ENCODE assay signal across 8 cellular contexts in the genomic region with DNA sequence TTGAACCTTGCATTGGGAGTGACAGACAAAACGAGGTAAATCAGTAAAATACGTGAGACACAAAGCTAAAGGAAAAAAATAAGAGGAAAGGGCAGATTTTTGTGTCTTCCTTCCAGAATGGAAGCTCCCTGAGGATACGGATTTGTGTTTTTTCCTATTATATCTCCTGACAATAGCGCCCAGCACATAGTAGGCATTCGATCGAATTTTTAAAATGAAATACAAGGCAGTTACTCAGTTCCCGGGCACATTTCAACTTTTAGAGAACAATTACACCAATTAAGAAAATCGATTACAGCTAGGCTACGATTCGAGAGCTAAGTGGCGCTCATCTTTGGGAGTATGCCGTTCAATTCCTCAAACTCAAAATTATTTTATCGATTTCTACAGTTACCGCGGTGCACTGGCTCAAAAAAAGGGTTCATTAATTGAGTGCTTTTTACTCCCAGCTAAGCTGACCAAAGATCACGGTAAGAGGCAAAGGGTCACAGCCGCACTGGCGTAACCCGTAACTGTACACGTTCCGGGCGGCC. TPM values are rescaled to one million over a fixed set of nuclear protein-coding genes. Genes with fewer than 3 reads are reported as not detected.
DNase-seq lines count a peak whose midpoint lies in the region; ATAC-seq, FAIRE-seq and TF ChIP-seq lines count a peak whose summit lies in the region.

No MANE protein-coding gene starts in this region.

- H3K27me3 ChIP-seq in Peyer's patch = no peaks in the 10 kb centered on the region
- H3K27me3 ChIP-seq in esophagus squamous epithelium = no peaks in the 10 kb centered on the region
- no peaks in the 10 kb centered on the region for H3K27me3 ChIP-seq in rectal smooth muscle tissue (ENCODE audit: control insufficient read depth, insufficient read depth, low read length)

- TF ChIP-seq CTCF in Peyer's patch (IDR thresholded peaks at IDR 0.05) = no peak
- TF ChIP-seq CTCF in esophagus squamous epithelium (IDR thresholded peaks at IDR 0.05) = no peak
- no peak for TF ChIP-seq CTCF in GM10248 (IDR thresholded peaks at IDR 0.05; ENCODE audit: control extremely low read depth, extremely low read depth, low read depth, missing control alignments)

- peaks cover 0 to 13% (median 0%) of the 10 kb centered on the region in 4 donors for H3K4me1 ChIP-seq in Peyer's patch
- peaks cover 8 to 40% (median 15%) of the 10 kb centered on the region in 3 donors for H3K4me1 ChIP-seq in esophagus squamous epithelium
- H3K4me1 ChIP-seq in rectal smooth muscle tissue (ENCODE audit: control insufficient read depth, insufficient read depth, low read length) = peaks cover 11% of the 10 kb centered on the region

- TF ChIP-seq POLR2A in Peyer's patch (IDR thresholded peaks at IDR 0.05) (no peak), esophagus squamous epithelium (IDR thresholded peaks at IDR 0.05) (no peak), H54 (IDR thresholded peaks at IDR 0.05; ENCODE audit: low read depth, low read length) (no peak)

- DNase-seq in Peyer's patch = no peak
- DNase-seq in esophagus squamous epithelium (lab: John Stamatoyannopoulos, UW) = no peak
- no peak for DNase-seq in head of caudate nucleus
- no peak for DNase-seq in H54 (ENCODE audit: insufficient read length, low spot score)
- DNase-seq in GM10248 (ENCODE audit: extremely low spot score) = no peak
- DNase-seq in stimulated activated CD4-positive, alpha-beta T cell treated with anti-CD3 and anti-CD28 coated beads, Interleukin-15, amount 100 ng/mL, for 24 hours = no peak

- no peaks in the 10 kb centered on the region for H3K9me3 ChIP-seq in Peyer's patch
- no peaks in the 10 kb centered on the region for H3K9me3 ChIP-seq in esophagus squamous epithelium

- peak; percentile 49 for ATAC-seq in GM18511 (IDR thresholded peaks at IDR 0.05; ENCODE audit: unreplicated experiment)

- POLR2A ChIA-PET in GM10248 (lab: Yijun Ruan, JAX) = interaction anchor here (0.7 to 1.1 kb wide), 2 partner anchors 10 to 68 kb away, joined by 3 to 5 read pairs; no protein-coding TSS in a partner anchor

- CTCF ChIA-PET in GM10248 (lab: Yijun Ruan, JAX) = interaction anchor here (1.0 to 2.1 kb wide), 4 partner anchors 9 to 46 kb away, joined by 3 to 30 read pairs (median 6); no protein-coding TSS in a partner anchor

- H3K36me3 ChIP-seq in Peyer's patch (no peaks in the 10 kb centered on the region), esophagus squamous epithelium (peaks cover 0 to 3% (median 0%) of the 10 kb centered on the region in 3 donors), rectal smooth muscle tissue (ENCODE audit: control insufficient read depth, insufficient read depth, low read length) (no peaks in the 10 kb centered on the region)

- WGBS in esophagus squamous epithelium, 2 donors = 1% methylated on average over 20 to 21 of the region's 22 CpGs

- H3K27ac ChIP-seq in Peyer's patch (peak overlapping the region; percentile 64 to 94 (median 82)), esophagus squamous epithelium (peak overlapping the region; percentile 92 to 97 (median 95)), rectal smooth muscle tissue (ENCODE audit: low read depth, low read length) (peak overlapping the region; percentile 62)

- H3K4me3 ChIP-seq in Peyer's patch (peak overlapping the region; percentile 69 to 99 (median 88)), esophagus squamous epithelium (peak overlapping the region; percentile 75 to 91 (median 84)), rectal smooth muscle tissue (ENCODE audit: low read length) (peak overlapping the region; percentile 97)

- intact Hi-C loops in esophagus squamous epithelium (cut with DNase I) = no loop called here
- intact Hi-C loops in head of caudate nucleus (cut with DNase I) = loop anchor here (5.0 kb wide), 1 partner anchor 59 kb away; the partner anchor contains the start of gene ZBTB2

- H3K9ac ChIP-seq in rectal smooth muscle tissue (ENCODE audit: low read length) = peak overlapping the region; percentile 75

- FAIRE-seq in H54 (lab: Jason Lieb, UNC) = no peak

RNA-seq across cellular contexts. Expression of gene RMND1, which starts 0.4 kb away (rescaled TPM):
- total RNA-seq in Peyer's patch = 10 to 100 TPM; 18.2 to 50.3 (median 35.6) TPM
- total RNA-seq in esophagus squamous epithelium = 10 to 100 TPM in 3 of 4 donors, 1 to 10 TPM in 1; 4.6 to 25.9 (median 15.3) TPM

RNA-seq across cellular contexts. Expression of gene CCDC170, which starts 42.3 kb away (rescaled TPM):
- 1 to 10 TPM in 2 of 4 donors, under 1 TPM in 1, not detected in 1; 0.35 to 1.7 (median 1.5) TPM for total RNA-seq in Peyer's patch
- total RNA-seq in esophagus squamous epithelium = 1 to 10 TPM in 1 of 4 donors, under 1 TPM in 2, not detected in 1; 0.70 to 3.3 (median 0.95) TPM
